In genomic region chr2:55391155-55391554, GRCh38 we compare ENCODE assay signal across 18 cellular contexts.
"Had no signal": no experiment of that assay in that cellular context is flagged by ENCODE, and none has a peak within 500 bp of the region (broad histone marks: within the 10 kb centered on the region; RNA-seq: fewer than 3 reads in every experiment).

No MANE protein-coding gene starts in this region.

- H3K36me3 ChIP-seq: adrenal gland, ovary, thyroid gland, uterus had no signal

- H3K4me3 ChIP-seq: adrenal gland, ovary, psoas muscle, smooth muscle cell, thyroid gland, uterus had no signal

- H3K27me3 ChIP-seq: adrenal gland, ovary, thyroid gland, uterus had no signal

- DNase-seq: activated CD4-positive, alpha-beta T cell treated with anti-CD3 and anti-CD28 coated beads, Interleukin-2, amount 50 U/mL, for 4 hours; activated gamma-delta T cell; activated T-cell treated with anti-CD3 and anti-CD28 coated beads, Interleukin-2, amount 50 U/mL, for 72 hours; adrenal gland; cerebellar nuclear complex; cortex of kidney; effector CD4-positive, alpha-beta T cell; natural killer cell; ovary; psoas muscle; right cardiac atrium; stimulated activated CD4-positive, alpha-beta T cell treated with anti-CD3 and anti-CD28 coated beads, Interleukin-4, amount 100 ng/mL, for 1 hour; T-helper 17 cell; thyroid gland; uterus; WERI-Rb-1 had no signal

- ATAC-seq: activated naive CD4-positive, alpha-beta T cell treated with anti-CD3 and anti-CD28 coated beads, Interleukin-2, amount 50 U/mL, for 72 hours; activated T-cell treated with anti-CD3 and anti-CD28 coated beads, Interleukin-2, amount 50 U/mL, for 72 hours; natural killer cell; psoas muscle; right cardiac atrium; T-helper 17 cell had no signal

- H3K9me3 ChIP-seq: adrenal gland, ovary, thyroid gland, uterus had no signal

- H3K27ac ChIP-seq: adrenal gland, ovary, psoas muscle, thyroid gland, uterus, WERI-Rb-1 had no signal

- H3K4me1 ChIP-seq: psoas muscle, thyroid gland, uterus had no signal
